8 cellular contexts compared by ENCODE assay signal in the genomic region with DNA sequence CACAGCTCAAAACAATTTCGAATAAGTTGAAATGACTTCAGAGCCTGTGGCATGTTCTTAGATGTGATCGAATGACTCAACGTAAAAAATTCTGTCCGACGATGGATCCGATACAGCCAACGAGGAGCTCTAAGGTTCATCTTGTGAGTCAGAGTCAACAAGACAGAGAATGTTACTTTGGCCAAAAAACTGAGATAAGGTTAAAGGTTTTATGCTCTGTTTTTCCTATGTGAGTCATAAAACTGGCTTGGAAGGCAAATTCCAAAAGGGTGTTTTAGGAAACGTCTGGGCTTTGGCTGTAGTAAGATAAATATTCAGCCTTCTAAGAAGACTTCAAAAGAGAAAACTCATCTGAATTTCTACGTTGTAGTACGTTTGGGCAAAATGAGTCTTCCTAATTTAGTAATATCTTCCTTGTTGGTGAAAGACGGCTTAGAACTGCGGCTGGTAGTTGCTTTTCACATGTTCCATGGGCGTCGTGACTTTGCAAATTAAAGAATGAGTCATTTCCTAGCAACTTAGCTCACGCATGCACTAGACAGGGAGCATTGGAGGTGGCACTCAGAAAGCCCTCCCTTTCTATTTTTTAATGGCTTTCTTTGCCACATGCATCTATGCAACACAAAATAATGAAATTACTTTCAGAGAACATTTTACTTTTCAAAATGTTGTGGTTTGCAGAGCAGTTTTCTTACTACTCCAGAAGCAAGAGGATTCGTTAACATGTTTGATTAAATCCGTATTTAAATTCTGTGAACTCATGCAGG. TPM values are rescaled to one million over a fixed set of nuclear protein-coding genes. Genes with fewer than 3 reads are reported as not detected.
A peak's percentile ranks its signal among the peaks of the same experiment; 100 is the strongest.
DNase-seq lines count a peak whose midpoint lies in the region; ATAC-seq, FAIRE-seq and TF ChIP-seq lines count a peak whose summit lies in the region.

No MANE protein-coding gene starts in this region.

- H3K79me2 ChIP-seq in GM12878 (ENCODE audit: control insufficient read depth, insufficient read depth, low read length): peaks cover 52% of the 10 kb centered on the region

- H3K4me3 ChIP-seq in GM12878: peak overlapping the region; percentile 39; the same call in 1 of the 2 replicates

- SMC1A ChIA-PET in GM12878 (lab: Charles Lee; ENCODE audit: uncharacterized antibody, unreplicated experiment): no interaction called here

- ATAC-seq in HG02885 (IDR thresholded peaks at IDR 0.05; ENCODE audit: poor library complexity, unreplicated experiment) (peak; percentile 68), GM12878 (peak; percentile 85)

- H2AFZ ChIP-seq in GM12878 (ENCODE audit: control insufficient read depth, low read depth, low read length): no peak overlapping the region

- intact Hi-C loops in GM12878 (cut with micrococcal nuclease; ENCODE audit: unreplicated experiment): no loop called here

- H3K36me3 ChIP-seq in GM12878 (ENCODE audit: control insufficient read depth in 2 of 2, insufficient read depth in 2 of 2, low read length in 1 of 2): peaks cover 15 to 32% of the 10 kb centered on the region in 2 experiments

- TF ChIP-seq RAD21 in GM12878 (IDR thresholded peaks at IDR 0.05; ENCODE audit: insufficient read depth, low read depth, low read length): no peak

- H3K4me2 ChIP-seq in GM12878 (ENCODE audit: control insufficient read depth, insufficient read depth): peak overlapping the region; percentile 12

- H4K20me1 ChIP-seq in GM12878 (ENCODE audit: control insufficient read depth, insufficient read depth): peaks cover 4% of the 10 kb centered on the region; the same call in 1 of the 2 replicates

- no peak for TF ChIP-seq CTCF in GM12878 (IDR thresholded peaks at IDR 0.05 in 2 of 3, conservative IDR thresholded peaks at IDR 0.05 in 1 of 3; ENCODE audit: control insufficient read depth in 2 of 3, extremely low read depth in 1 of 3, insufficient read depth in 1 of 3, low read depth in 3 of 3, low read length in 3 of 3)

- H3K27me3 ChIP-seq in GM12878 (replicated peaks in 1 of 2; ENCODE audit: control insufficient read depth in 2 of 2, insufficient read depth in 2 of 2, low read length in 1 of 2): no peaks in the 10 kb centered on the region
- no peaks in the 10 kb centered on the region for H3K27me3 ChIP-seq in layer of hippocampus (ENCODE audit: control insufficient read depth, insufficient read depth, low read length)

- H3K27ac ChIP-seq in GM12878 (ENCODE audit: control insufficient read depth, insufficient read depth) (peak overlapping the region; percentile 21; the same call in 1 of the 2 replicates), layer of hippocampus (ENCODE audit: low read depth, low read length) (peak overlapping the region; percentile 43)

- peak; percentile 92 for DNase-seq in Daoy (ENCODE audit: low read depth)
- DNase-seq in SK-MEL-5 (ENCODE audit: low read depth, low spot score): peak; percentile 5
- peak; percentile 25 for DNase-seq in GM12878 (ENCODE audit: low read depth, low spot score)
- peak; percentile 32 to 70 for DNase-seq in stimulated activated CD4-positive, alpha-beta T cell treated with anti-CD3 and anti-CD28 coated beads, Interleukin-4, amount 100 ng/mL, for 4 hours
- DNase-seq in iPS-NIHi11 (ENCODE audit: low spot score): no peak
- DNase-seq in NCI-H1694 (lab: John Stamatoyannopoulos, UW): no peak

- POLR2A ChIA-PET in GM12878 (lab: Charles Lee): no interaction called here

- BruUV-seq in GM12878 (replicated peaks; lab: Mats Ljungman, UMichigan): no TSS peak

- RAD21 ChIA-PET in GM12878 (lab: Charles Lee; ENCODE audit: unreplicated experiment): no interaction called here

- peak; percentile 78 for FAIRE-seq in GM12878 (lab: Jason Lieb, UNC)

- WGBS in GM12878 (ENCODE audit: insufficient coverage, insufficient replicate concordance, low lambda C conversion rate, missing lambda C conversion rate): 41% methylated on average over 17 of the region's 17 CpGs

- H3K9ac ChIP-seq in GM12878 (ENCODE audit: control insufficient read depth, insufficient read depth, low read length): no peak overlapping the region

- peaks cover 26% of the 10 kb centered on the region for H3K4me1 ChIP-seq in GM12878 (ENCODE audit: control insufficient read depth, insufficient read depth, low read length)

- TF ChIP-seq POLR2A in GM12878 (IDR thresholded peaks at IDR 0.05; ENCODE audit: low read depth, low read length): no peak

- in situ Hi-C loops in SK-MEL-5 (cut with HindIII; ENCODE audit: low pct_unique_long_range_greater_than_20kb, low sequenced_read_pairs): no loop called here
- in situ Hi-C loops in GM12878 (cut with MboI): no loop called here

- CTCF ChIA-PET in GM12878 (lab: Yijun Ruan, JAX): interaction anchor here (1.1 kb wide), 1 partner anchor 52 kb away, joined by 3 read pairs; no protein-coding TSS in a partner anchor

- TF ChIP-seq EP300 in GM12878 (IDR thresholded peaks at IDR 0.05; ENCODE audit: borderline replicate concordance in 1 of 2, control insufficient read depth in 1 of 2, low read depth in 2 of 2, low read length in 2 of 2): no peak

- no peaks in the 10 kb centered on the region for H3K9me3 ChIP-seq in GM12878 (replicated peaks; ENCODE audit: control insufficient read depth, insufficient read depth, low read length)

TF ChIP-seq in GM12878, 131 proteins besides CTCF, POLR2A, EP300 and RAD21 (continues in another document):
- TF ChIP-seq TBL1XR1 (IDR thresholded peaks at IDR 0.05; ENCODE audit: low read depth, low read length) (no peak), ATF2 (IDR thresholded peaks at IDR 0.05; ENCODE audit: low read length) (peak; percentile 54; the same call in 1 of the 2 replicates), NRF1 (conservative IDR thresholded peaks at IDR 0.05; ENCODE audit: low read depth, low read length) (no peak), MYB (IDR thresholded peaks at IDR 0.05; ENCODE audit: borderline replicate concordance, low read depth, low read length) (no peak), ZNF274 (IDR thresholded peaks at IDR 0.05; ENCODE audit: insufficient read depth, insufficient read length) (no peak), PML (IDR thresholded peaks at IDR 0.05; ENCODE audit: low read length) (no peak), ZNF622 (IDR thresholded peaks at IDR 0.05) (no peak), LARP7 (IDR thresholded peaks at IDR 0.05) (no peak), JUNB (IDR thresholded peaks at IDR 0.05) (0 out of 2 replicates have a peak, but pooled peaks have one; percentile 24), DPF2 (IDR thresholded peaks at IDR 0.05) (no peak), RUNX3 (IDR thresholded peaks at IDR 0.05; ENCODE audit: low read length) (peak; percentile 83), CEBPB (IDR thresholded peaks at IDR 0.05; ENCODE audit: borderline replicate concordance in 1 of 2, low read depth in 2 of 2, low read length in 2 of 2) (no peak), MEF2A (IDR thresholded peaks at IDR 0.05; ENCODE audit: insufficient read depth, low read depth, low read length) (no peak)
- TF ChIP-seq, protein P1, sequence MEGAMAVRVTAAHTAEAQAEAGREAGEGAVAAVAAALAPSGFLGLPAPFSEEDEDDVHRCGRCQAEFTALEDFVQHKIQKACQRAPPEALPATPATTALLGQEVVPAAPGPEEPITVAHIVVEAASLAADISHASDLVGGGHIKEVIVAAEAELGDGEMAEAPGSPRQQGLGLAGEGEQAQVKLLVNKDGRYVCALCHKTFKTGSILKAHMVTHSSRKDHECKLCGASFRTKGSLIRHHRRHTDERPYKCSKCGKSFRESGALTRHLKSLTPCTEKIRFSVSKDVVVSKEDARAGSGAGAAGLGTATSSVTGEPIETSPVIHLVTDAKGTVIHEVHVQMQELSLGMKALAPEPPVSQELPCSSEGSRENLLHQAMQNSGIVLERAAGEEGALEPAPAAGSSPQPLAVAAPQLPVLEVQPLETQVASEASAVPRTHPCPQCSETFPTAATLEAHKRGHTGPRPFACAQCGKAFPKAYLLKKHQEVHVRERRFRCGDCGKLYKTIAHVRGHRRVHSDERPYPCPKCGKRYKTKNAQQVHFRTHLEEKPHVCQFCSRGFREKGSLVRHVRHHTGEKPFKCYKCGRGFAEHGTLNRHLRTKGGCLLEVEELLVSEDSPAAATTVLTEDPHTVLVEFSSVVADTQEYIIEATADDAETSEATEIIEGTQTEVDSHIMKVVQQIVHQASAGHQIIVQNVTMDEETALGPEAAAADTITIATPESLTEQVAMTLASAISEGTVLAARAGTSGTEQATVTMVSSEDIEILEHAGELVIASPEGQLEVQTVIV (IDR thresholded peaks at IDR 0.05; ENCODE audit: borderline replicate concordance, partially characterized antibody): no peak

RNA-seq across cellular contexts. Expression of gene PFKP, which starts 28.2 kb away (rescaled TPM):
- 176 and 183 TPM in 2 replicates for total RNA-seq in Daoy (2014; rRNA removed; shearing (Covaris generic))
- 88.6 and 92.8 TPM in 2 replicates for total RNA-seq in SK-MEL-5 (2014; rRNA removed; shearing (Covaris generic))
- polyA plus RNA-seq in SK-MEL-5 (2015; cell fraction: cytosol; rRNA removed): 66.1 and 84.5 TPM in 2 replicates
- polyA plus RNA-seq in SK-MEL-5 (2015; cell fraction: nucleus; rRNA removed): 45.6 and 49.6 TPM in 2 replicates
- 462 and 515 TPM in 2 replicates for total RNA-seq in GM12878 (2013; cell fraction: nucleolus; rRNA removed)
- 111 and 118 TPM in 2 replicates for total RNA-seq in GM12878 (2014; rRNA removed)
- 69.5 and 79.2 TPM in 2 replicates for total RNA-seq in GM12878 (2014; rRNA removed; fragmentation: Illumina TruSeq; extraction: Trizol)
- total RNA-seq in GM12878 (2021): 129 and 130 TPM in 2 replicates
- 73.8 TPM for polyA plus RNA-seq in GM12878 (2011; ENCODE audit: low read depth)
- 107 and 145 TPM in 2 replicates for polyA plus RNA-seq in GM12878 (2011; rRNA removed)
- 117 and 136 TPM in 2 replicates for polyA plus RNA-seq in GM12878 (2011; cell fraction: cytosol; rRNA removed)
- 731 and 734 TPM in 2 replicates for polyA plus RNA-seq in GM12878 (2011; cell fraction: nucleus; rRNA removed)
- polyA plus RNA-seq in GM12878 (2012): 117 and 160 TPM in 2 replicates
- polyA plus RNA-seq in GM12878 (2014; fragmentation: Illumina TruSeq; extraction: Trizol): 61.8 and 62.4 TPM in 2 replicates
- polyA plus RNA-seq in GM12878 (2014; fragmentation: Nextera tagmentation; extraction: Ambion mirVana): 10 to 100 TPM; 27.0 to 45.0 TPM
- 90.7 and 99.9 TPM in 2 replicates for polyA plus RNA-seq in GM12878 (2014; rRNA removed)
- 100 to 1,000 TPM; 101 to 111 TPM for polyA plus RNA-seq in GM12878 (2016; fragmentation: Nextera tagmentation; extraction: Ambion mirVana)
- 99.6 and 153 TPM in 2 replicates for polyA minus RNA-seq in GM12878 (2011; rRNA and poly(A)+ RNA removed)
- polyA minus RNA-seq in GM12878 (2011; cell fraction: cytosol; rRNA and poly(A)+ RNA removed): 77.0 and 77.2 TPM in 2 replicates
- 161 and 211 TPM in 2 replicates for polyA minus RNA-seq in GM12878 (2011; cell fraction: nucleus; rRNA and poly(A)+ RNA removed)

Comparison
In these comparisons a context has a peak if more than half of its experiments do, and no peak if none do; other contexts are left out.
1. DNase-seq: peak in Daoy (single experiment), SK-MEL-5 (single experiment), GM12878 (single experiment) and stimulated activated CD4-positive, alpha-beta T cell treated with anti-CD3 and anti-CD28 coated beads, Interleukin-4, amount 100 ng/mL, for 4 hours (2 of 2); none in iPS-NIHi11 (single experiment) and NCI-H1694 (single experiment).